ENCODE assay signal across 1 cellular context in genomic region chr22:31628969-31629723, GRCh38.
TF ChIP-seq lines count a peak whose summit lies in the region.

No MANE protein-coding gene starts in this region.

TF ChIP-seq in K562, 482 proteins besides CTCF, POLR2A, EP300 and RAD21 (continued from another document):
- TF ChIP-seq RHOXF2B (CRISPR knock-in tag; conservative IDR thresholded peaks at IDR 0.05) (no peak), PHTF2 (CRISPR knock-in tag; IDR thresholded peaks at IDR 0.05) (no peak), PRDM10 (IDR thresholded peaks at IDR 0.05; ENCODE audit: partially characterized antibody) (peak; percentile 92), HINFP (tag; conservative IDR thresholded peaks at IDR 0.05; ENCODE audit: low read depth) (no peak), SMARCA4 (IDR thresholded peaks at IDR 0.05) (no peak), ZFP30 (CRISPR knock-in tag; IDR thresholded peaks at IDR 0.05; ENCODE audit: borderline replicate concordance) (no peak), TFAP4 (CRISPR knock-in tag; IDR thresholded peaks at IDR 0.05; ENCODE audit: borderline replicate concordance) (no peak), ZBTB11 (CRISPR knock-in tag; IDR thresholded peaks at IDR 0.05) (no peak), MTA3 (IDR thresholded peaks at IDR 0.05; ENCODE audit: borderline replicate concordance) (no peak), ELK1 (CRISPR knock-in tag; IDR thresholded peaks at IDR 0.05) (no peak), ZNF75A (CRISPR knock-in tag; IDR thresholded peaks at IDR 0.05) (no peak), ZC3H4 (CRISPR knock-in tag; IDR thresholded peaks at IDR 0.05; ENCODE audit: borderline replicate concordance) (no peak), ELF4 (CRISPR knock-in tag; IDR thresholded peaks at IDR 0.05) (0 out of 2 replicates have a peak, but pooled peaks have one; percentile 27), CREB5 (CRISPR knock-in tag; IDR thresholded peaks at IDR 0.05) (no peak), ZMIZ1 (IDR thresholded peaks at IDR 0.05; ENCODE audit: low read depth in 2 of 2, low read length in 2 of 2) (no peak), HDGF (IDR thresholded peaks at IDR 0.05) (peak; percentile 87; the same call in 1 of the 2 replicates), ARID2 (IDR thresholded peaks at IDR 0.05) (0 out of 2 replicates have a peak, but pooled peaks have one; percentile 44), CEBPB (tag; IDR thresholded peaks at IDR 0.05) (no peak), ZC3H11A (IDR thresholded peaks at IDR 0.05; ENCODE audit: low read depth, low read length) (no peak), LARP7 (IDR thresholded peaks at IDR 0.05) (0 out of 2 replicates have a peak, but pooled peaks have one; percentile 31), OTX1 (CRISPR knock-in tag; IDR thresholded peaks at IDR 0.05) (peak; percentile 49; the same call in 1 of the 2 replicates), SUPT5H (IDR thresholded peaks at IDR 0.05) (peak; percentile 49), ZBTB34 (CRISPR knock-in tag; IDR thresholded peaks at IDR 0.05) (no peak), HNRNPLL (IDR thresholded peaks at IDR 0.05; ENCODE audit: low read depth, low read length, poor library complexity, severe bottlenecking) (peak; percentile 30), MYNN (IDR thresholded peaks at IDR 0.05) (peak; percentile 60; the same call in 1 of the 2 replicates), MYNN (CRISPR knock-in tag; IDR thresholded peaks at IDR 0.05) (no peak)
